In the genomic region with DNA sequence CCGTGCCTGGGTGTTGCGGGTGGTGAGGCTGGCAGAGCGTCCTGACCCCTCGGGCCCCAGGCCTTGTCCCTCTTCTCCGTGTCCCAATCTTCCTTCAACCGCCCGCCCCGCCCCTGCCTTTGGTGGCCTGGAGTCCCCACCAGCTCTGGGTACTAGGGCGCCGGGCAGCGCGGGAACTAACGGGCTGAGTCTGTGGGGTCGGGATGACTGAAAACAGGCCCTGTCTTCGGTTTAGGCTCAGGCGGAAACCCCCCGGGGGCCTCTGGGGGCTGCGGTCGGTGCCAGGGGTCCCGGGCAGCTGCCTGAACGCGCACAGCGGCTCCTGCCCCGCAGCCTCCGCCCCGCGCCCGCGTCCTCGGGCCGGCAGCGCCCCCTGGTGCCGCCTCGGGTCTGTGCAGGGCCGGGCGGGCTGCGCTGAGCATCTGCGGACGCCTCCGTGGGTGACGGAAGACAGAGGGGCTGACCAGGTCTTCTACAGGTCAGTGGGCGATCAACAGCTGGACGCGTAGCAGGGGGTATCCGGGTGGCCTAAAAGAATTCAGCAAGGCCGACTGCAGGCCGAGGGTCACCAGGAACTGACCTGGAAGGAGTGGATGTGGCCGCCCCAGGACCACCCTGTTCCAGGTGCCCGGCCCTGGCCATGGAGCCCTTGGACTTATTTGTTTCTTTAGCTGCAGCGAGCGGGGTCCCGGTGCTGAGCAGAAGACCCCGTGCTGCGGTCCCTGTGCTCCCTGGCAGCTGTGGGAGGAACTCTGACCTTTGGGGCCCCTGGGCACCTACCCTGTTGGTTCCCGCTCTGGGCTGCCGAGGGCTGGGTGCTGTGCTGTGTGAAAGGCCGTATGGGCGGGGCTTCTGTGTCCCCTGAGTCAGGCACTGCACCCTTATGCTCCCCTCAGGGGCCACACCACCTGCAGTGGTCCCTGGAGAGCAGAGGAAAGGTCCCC, we compare ENCODE assay signal across 8 cellular contexts.
A peak's percentile ranks its signal among the peaks of the same experiment; 100 is the strongest.
DNase-seq lines count a peak whose midpoint lies in the region; ATAC-seq and TF ChIP-seq lines count a peak whose summit lies in the region.
"Not testable (repeated sequence)": the region's sequence is repeated elsewhere in the genome, so short reads cannot be mapped to it uniquely, and the experiment has no call there.

No MANE protein-coding gene starts in this region.

- H3K27me3 ChIP-seq in naive thymus-derived CD4-positive, alpha-beta T cell (ENCODE audit: control insufficient read depth in 2 of 2, insufficient read depth in 2 of 2, low read length in 2 of 2); thoracic aorta (replicated peaks; ENCODE audit: insufficient read depth): not testable (repeated sequence)

- peak overlapping the region; percentile 33 for H3K4me3 Mint-ChIP-seq in activated T-helper 1 cell treated with anti-CD3 and anti-CD28 coated beads, Interleukin-12 subunit alpha, Interleukin-12 subunit beta, Interleukin-2, Interleukin-4 antibody, amounts not matched to agents 30 ng/mL and 10 ng/mL and 1 ng/mL, durations not matched to agents 14 hours and 24 hours and 36 hours
- H3K4me3 Mint-ChIP-seq in naive thymus-derived CD4-positive, alpha-beta T cell = peak overlapping the region in 8 of 10 donors; percentile 29 to 81 (median 68)

- H3K4me1 ChIP-seq in naive thymus-derived CD4-positive, alpha-beta T cell (ENCODE audit: control insufficient read depth in 2 of 2, insufficient read depth in 2 of 2, low read length in 2 of 2); thoracic aorta (ENCODE audit: control insufficient read depth in 1 of 2, low read depth in 2 of 2): not testable (repeated sequence)

- POLR2A ChIA-PET in naive thymus-derived CD4-positive, alpha-beta T cell (lab: Charles Lee) = interaction anchor here (0.7 kb wide), 1 partner anchor 20 kb away, joined by 3 read pairs; no protein-coding TSS in a partner anchor

- peak overlapping the region; percentile 63 for H3K27ac Mint-ChIP-seq in activated T-helper 1 cell treated with anti-CD3 and anti-CD28 coated beads, Interleukin-12 subunit alpha, Interleukin-12 subunit beta, Interleukin-2, Interleukin-4 antibody, amounts not matched to agents 30 ng/mL and 10 ng/mL and 1 ng/mL, durations not matched to agents 14 hours and 24 hours and 36 hours
- not testable (repeated sequence) for H3K27ac Mint-ChIP-seq in naive thymus-derived CD4-positive, alpha-beta T cell

- H3K36me3 Mint-ChIP-seq in activated T-helper 1 cell treated with anti-CD3 and anti-CD28 coated beads, Interleukin-12 subunit alpha, Interleukin-12 subunit beta, Interleukin-2, Interleukin-4 antibody, amounts not matched to agents 30 ng/mL and 10 ng/mL and 1 ng/mL, durations not matched to agents 14 hours and 24 hours and 36 hours (ENCODE audit: low read depth); naive thymus-derived CD4-positive, alpha-beta T cell: not testable (repeated sequence)

- not testable (repeated sequence) for H3K9me3 ChIP-seq in naive thymus-derived CD4-positive, alpha-beta T cell (ENCODE audit: control insufficient read depth in 2 of 3, low read length in 3 of 3); thoracic aorta

- H3K9me3 Mint-ChIP-seq in activated T-helper 1 cell treated with anti-CD3 and anti-CD28 coated beads, Interleukin-12 subunit alpha, Interleukin-12 subunit beta, Interleukin-2, Interleukin-4 antibody, amounts not matched to agents 30 ng/mL and 10 ng/mL and 1 ng/mL, durations not matched to agents 14 hours and 24 hours and 36 hours; naive thymus-derived CD4-positive, alpha-beta T cell: not testable (repeated sequence)

- peaks cover 29% of the 10 kb centered on the region for H3K27me3 Mint-ChIP-seq in activated T-helper 1 cell treated with anti-CD3 and anti-CD28 coated beads, Interleukin-12 subunit alpha, Interleukin-12 subunit beta, Interleukin-2, Interleukin-4 antibody, amounts not matched to agents 30 ng/mL and 10 ng/mL and 1 ng/mL, durations not matched to agents 14 hours and 24 hours and 36 hours (ENCODE audit: insufficient read depth)
- peaks cover 31 to 44% (median 38%) of the 10 kb centered on the region in 5 donors for H3K27me3 Mint-ChIP-seq in naive thymus-derived CD4-positive, alpha-beta T cell

- ATAC-seq in GM21723 (IDR thresholded peaks at IDR 0.05; ENCODE audit: unreplicated experiment) = peak; percentile 92
- peak; percentile 92 for ATAC-seq in HG03280 (IDR thresholded peaks at IDR 0.05; ENCODE audit: unreplicated experiment)
- peak; percentile 94 for ATAC-seq in naive thymus-derived CD4-positive, alpha-beta T cell
- not testable (repeated sequence) for ATAC-seq in thoracic aorta (ENCODE audit: insufficient number of reproducible peaks, low FRiP score, low read depth)

- peak; percentile 30 for DNase-seq in OCI-M1 (lab: John Stamatoyannopoulos, UW)
- peak; percentile 30 for DNase-seq in activated T-helper 1 cell treated with anti-CD3 and anti-CD28 coated beads, Interleukin-12 subunit alpha, Interleukin-12 subunit beta, Interleukin-2, Interleukin-4 antibody, amounts not matched to agents 30 ng/mL and 10 ng/mL and 1 ng/mL, durations not matched to agents 14 hours and 24 hours and 36 hours (ENCODE audit: low spot score)
- DNase-seq in epithelial cell of proximal tubule (ENCODE audit: low read depth); thoracic aorta (ENCODE audit: low spot score): not testable (repeated sequence)
- DNase-seq in naive thymus-derived CD4-positive, alpha-beta T cell = peak in 6 of 9 donors; percentile 49 to 66 (median 56)

- not testable (repeated sequence) for H3K4me3 ChIP-seq in epithelial cell of proximal tubule (ENCODE audit: low read depth, low read length); naive thymus-derived CD4-positive, alpha-beta T cell (ENCODE audit: low read length)
- peak overlapping the region; percentile 23 for H3K4me3 ChIP-seq in thoracic aorta

- not testable (repeated sequence) for H3K4me1 Mint-ChIP-seq in activated T-helper 1 cell treated with anti-CD3 and anti-CD28 coated beads, Interleukin-12 subunit alpha, Interleukin-12 subunit beta, Interleukin-2, Interleukin-4 antibody, amounts not matched to agents 30 ng/mL and 10 ng/mL and 1 ng/mL, durations not matched to agents 14 hours and 24 hours and 36 hours (ENCODE audit: low read depth); naive thymus-derived CD4-positive, alpha-beta T cell

- H3K27ac ChIP-seq in naive thymus-derived CD4-positive, alpha-beta T cell (ENCODE audit: low read depth, low read length); thoracic aorta: not testable (repeated sequence)

- CTCF ChIA-PET in naive thymus-derived CD4-positive, alpha-beta T cell (lab: Charles Lee) = interaction anchor here (1.0 to 1.8 kb wide), 5 partner anchors 9 to 482 kb away, joined by 3 to 9 read pairs (median 3); no protein-coding TSS in a partner anchor

- not testable (repeated sequence) for H3K36me3 ChIP-seq in naive thymus-derived CD4-positive, alpha-beta T cell (ENCODE audit: control insufficient read depth in 2 of 3, insufficient read depth in 3 of 3, low read length in 3 of 3); thoracic aorta

- intact Hi-C loops in activated T-helper 1 cell treated with anti-CD3 and anti-CD28 coated beads, Interleukin-12 subunit alpha, Interleukin-12 subunit beta, Interleukin-2, Interleukin-4 antibody, amounts not matched to agents 30 ng/mL and 10 ng/mL and 1 ng/mL, durations not matched to agents 14 hours and 24 hours and 36 hours (cut with micrococcal nuclease) = not testable (repeated sequence)
- intact Hi-C loops in naive thymus-derived CD4-positive, alpha-beta T cell (cut with micrococcal nuclease) = loop anchor here in 1 of 2 donors (2.0 kb wide), 1 partner anchor 485 kb away; no protein-coding TSS in a partner anchor

- TF ChIP-seq CTCF in GM12873 (IDR thresholded peaks at IDR 0.05; ENCODE audit: insufficient read depth, low read depth, low read length, missing control alignments) (peak; percentile 46), epithelial cell of proximal tubule (conservative IDR thresholded peaks at IDR 0.05; ENCODE audit: low read depth, low read length) (peak; percentile 23), thoracic aorta (IDR thresholded peaks at IDR 0.05) (peak; percentile 51)
